In the genomic region with DNA sequence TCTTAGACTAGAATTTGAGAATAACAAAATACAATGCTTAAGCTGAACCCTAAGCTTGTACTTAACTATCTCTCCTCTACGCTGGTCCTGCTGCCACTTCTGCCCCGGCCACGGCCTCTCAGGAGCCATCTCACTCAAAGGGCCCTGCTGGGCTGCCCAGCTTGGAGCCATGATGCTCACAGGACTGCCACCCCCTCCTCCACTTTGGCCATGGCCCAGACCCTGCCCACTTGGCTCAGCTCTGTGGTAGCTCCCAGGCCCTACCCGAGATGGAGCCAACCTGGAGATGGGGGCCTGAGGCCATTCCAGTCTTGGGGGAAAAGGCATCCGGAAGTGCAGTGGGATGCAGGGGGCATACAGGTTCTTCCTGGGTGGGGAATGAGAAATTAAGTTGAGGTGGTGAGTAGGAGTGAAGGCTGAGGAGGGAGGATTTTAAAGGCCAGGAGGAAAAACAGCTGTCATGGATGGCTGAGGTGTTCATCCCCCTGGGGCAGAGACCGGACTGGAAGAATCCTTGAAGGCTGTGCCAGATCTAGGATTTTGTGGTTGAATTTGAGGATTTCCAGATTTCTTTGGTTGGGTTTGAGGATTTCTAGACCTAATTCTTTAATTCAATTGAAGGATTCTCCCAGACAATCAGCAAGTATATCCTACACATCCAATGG, we compare ENCODE assay signal across 11 cellular contexts. TPM values are rescaled to one million over a fixed set of nuclear protein-coding genes. Genes with fewer than 3 reads are reported as not detected.
DNase-seq lines count a peak whose midpoint lies in the region; ATAC-seq and TF ChIP-seq lines count a peak whose summit lies in the region.
"Had no signal": no experiment of that assay in that cellular context is flagged by ENCODE, and none has a peak within 500 bp of the region (broad histone marks: within the 10 kb centered on the region; RNA-seq: fewer than 3 reads in every experiment).

No MANE protein-coding gene starts in this region.

- 59% methylated on average over 6 of the region's 6 CpGs for WGBS in right lobe of liver (ENCODE audit: insufficient coverage, low coverage, low lambda C conversion rate, missing lambda C conversion rate)

- TF ChIP-seq POLR2A in right lobe of liver (IDR thresholded peaks at IDR 0.05) = no peak

- H3K4me3 ChIP-seq in right lobe of liver = peak overlapping the region in 2 of 3 donors; percentile 14 to 29
- H3K4me3 ChIP-seq in thoracic aorta = peak overlapping the region; percentile 56
- H3K4me3 ChIP-seq in WERI-Rb-1 (ENCODE audit: low read depth, low read length) = no peak overlapping the region
- H3K4me3 ChIP-seq: testis had no signal

- H3K27ac Mint-ChIP-seq in activated naive CD4-positive, alpha-beta T cell treated with anti-CD3 and anti-CD28 coated beads, Interleukin-2, amount 10 ng/mL, durations not matched to agents 7 days and 5 days = peak overlapping the region; percentile 94
- H3K27ac Mint-ChIP-seq in T-helper 17 cell = peak overlapping the region; percentile 98

- ATAC-seq in T-helper 17 cell (no peak), right lobe of liver (no peak), thoracic aorta (ENCODE audit: insufficient number of reproducible peaks, low FRiP score, low read depth) (no peak), HG02610 (IDR thresholded peaks at IDR 0.05; ENCODE audit: unreplicated experiment) (no peak)

- TF ChIP-seq CTCF in right lobe of liver (IDR thresholded peaks at IDR 0.05) = no peak
- no peak for TF ChIP-seq CTCF in thoracic aorta (IDR thresholded peaks at IDR 0.05)
- TF ChIP-seq CTCF in WERI-Rb-1 (IDR thresholded peaks at IDR 0.05; ENCODE audit: low read depth, low read length) = no peak

- H3K27me3 ChIP-seq in right lobe of liver (no peaks in the 10 kb centered on the region), thoracic aorta (replicated peaks; ENCODE audit: insufficient read depth) (no peaks in the 10 kb centered on the region), WERI-Rb-1 (ENCODE audit: insufficient read depth, low read depth, severe bottlenecking) (peaks cover 5% of the 10 kb centered on the region)
- H3K27me3 ChIP-seq: testis had no signal

- H3K27ac ChIP-seq in right lobe of liver = no peak overlapping the region
- no peak overlapping the region for H3K27ac ChIP-seq in thoracic aorta
- no peak overlapping the region for H3K27ac ChIP-seq in WERI-Rb-1
- H3K27ac ChIP-seq: testis had no signal

- H3K4me3 Mint-ChIP-seq in activated naive CD4-positive, alpha-beta T cell treated with anti-CD3 and anti-CD28 coated beads, Interleukin-2, amount 10 ng/mL, durations not matched to agents 7 days and 5 days = peak overlapping the region; percentile 94
- H3K4me3 Mint-ChIP-seq in T-helper 17 cell = peak overlapping the region; percentile 98
- H3K4me3 Mint-ChIP-seq: neural crest cell had no signal

- intact Hi-C loops in right lobe of liver (cut with DNase I) = no loop called here

- peaks cover 66% of the 10 kb centered on the region for H3K4me1 Mint-ChIP-seq in activated naive CD4-positive, alpha-beta T cell treated with anti-CD3 and anti-CD28 coated beads, Interleukin-2, amount 10 ng/mL, durations not matched to agents 7 days and 5 days
- peaks cover 39% of the 10 kb centered on the region for H3K4me1 Mint-ChIP-seq in T-helper 17 cell
- H3K4me1 Mint-ChIP-seq: neural crest cell had no signal

- peaks cover 54% of the 10 kb centered on the region for H3K36me3 Mint-ChIP-seq in activated naive CD4-positive, alpha-beta T cell treated with anti-CD3 and anti-CD28 coated beads, Interleukin-2, amount 10 ng/mL, durations not matched to agents 7 days and 5 days
- H3K36me3 Mint-ChIP-seq in T-helper 17 cell (ENCODE audit: low read depth) = peaks cover 8% of the 10 kb centered on the region

- H3K4me1 ChIP-seq in right lobe of liver (no peaks in the 10 kb centered on the region), thoracic aorta (ENCODE audit: control insufficient read depth in 1 of 2, low read depth in 2 of 2) (no peaks in the 10 kb centered on the region)
- H3K4me1 ChIP-seq: testis had no signal

- H3K9me3 Mint-ChIP-seq in activated naive CD4-positive, alpha-beta T cell treated with anti-CD3 and anti-CD28 coated beads, Interleukin-2, amount 10 ng/mL, durations not matched to agents 7 days and 5 days = no peaks in the 10 kb centered on the region

- CTCF ChIA-PET in activated naive CD4-positive, alpha-beta T cell treated with anti-CD3 and anti-CD28 coated beads, Interleukin-2, amount 10 ng/mL, durations not matched to agents 7 days and 5 days (lab: Charles Lee) = interaction anchor here (0.9 to 6.1 kb wide), 5 partner anchors 9 to 280 kb away, joined by 3 to 39 read pairs (median 21); no protein-coding TSS in a partner anchor

- H3K27me3 Mint-ChIP-seq in activated naive CD4-positive, alpha-beta T cell treated with anti-CD3 and anti-CD28 coated beads, Interleukin-2, amount 10 ng/mL, durations not matched to agents 7 days and 5 days = no peaks in the 10 kb centered on the region
- H3K27me3 Mint-ChIP-seq in T-helper 17 cell = no peaks in the 10 kb centered on the region

- DNase-seq in activated naive CD4-positive, alpha-beta T cell treated with anti-CD3 and anti-CD28 coated beads, Interleukin-2, amount 10 ng/mL, durations not matched to agents 7 days and 5 days = no peak
- no peak for DNase-seq in activated naive CD4-positive, alpha-beta T cell treated with anti-CD3 and anti-CD28 coated beads, Interleukin-2, amount 50 U/mL, for 16 hours
- DNase-seq in T-helper 17 cell = no peak
- peak in 1 of 3 donors; percentile 31 for DNase-seq in right lobe of liver
- DNase-seq in thoracic aorta (ENCODE audit: low spot score) = no peak
- DNase-seq in WERI-Rb-1 = no peak
- no peak for DNase-seq in stimulated activated CD4-positive, alpha-beta T cell treated with anti-CD3 and anti-CD28 coated beads, Interleukin-4, amount 100 ng/mL, for 4 hours
- DNase-seq: NCI-H2029 treated with DMSO at 0.1 percent for 48 hours had no signal

- H3K9me3 ChIP-seq in T-helper 17 cell (ENCODE audit: control insufficient read depth, low read length, poor library complexity, severe bottlenecking) (no peaks in the 10 kb centered on the region), right lobe of liver (no peaks in the 10 kb centered on the region), thoracic aorta (no peaks in the 10 kb centered on the region), WERI-Rb-1 (ENCODE audit: severe bottlenecking) (no peaks in the 10 kb centered on the region)
- H3K9me3 ChIP-seq: testis had no signal

- H3K36me3 ChIP-seq in right lobe of liver (no peaks in the 10 kb centered on the region), thoracic aorta (no peaks in the 10 kb centered on the region), WERI-Rb-1 (no peaks in the 10 kb centered on the region)

RNA-seq across cellular contexts. Expression of gene SASH3, which starts 0.8 kb away (rescaled TPM):
- total RNA-seq in T-helper 17 cell (100 to 1,000 TPM; 114 to 116 TPM), right lobe of liver (1 to 10 TPM; 1.7 to 5.7 (median 3.3) TPM), thoracic aorta (10 to 100 TPM; 12.4 to 16.2 TPM)
- total RNA-seq: neural crest cell had no signal

RNA-seq across cellular contexts. Expression of gene XPNPEP2, which starts 41.8 kb away (rescaled TPM):
- total RNA-seq in T-helper 17 cell = under 1 TPM; 0.25 to 0.83 TPM
- 10 to 100 TPM in 4 of 6 experiments, 1 to 10 TPM in 2; 2.9 to 30.7 (median 16.5) TPM for total RNA-seq in right lobe of liver
- 1 to 10 TPM; 2.7 to 4.2 TPM for total RNA-seq in thoracic aorta

Comparison
In these comparisons a context has a peak if more than half of its experiments do, and no peak if none do; other contexts are left out.
1. RNA of gene SASH3, which starts 0.8 kb away (total RNA-seq): 114 to 116 TPM in T-helper 17 cell; 12.4 to 16.2 TPM in thoracic aorta and 1.7 to 5.7 TPM in right lobe of liver; every median in the first group is over 4 times any median in the second.